ENCODE assay signal across 1 cellular context in genomic region chr15:31435256-31435781, GRCh38.
TF ChIP-seq lines count a peak whose summit lies in the region.

No MANE protein-coding gene starts in this region.

TF ChIP-seq in GM12878, 131 proteins besides CTCF, POLR2A, EP300 and RAD21 (continued from another document and continues in another):
- TF ChIP-seq USF2 (IDR thresholded peaks at IDR 0.05; ENCODE audit: borderline replicate concordance, low read depth, low read length), result no peak
- TF ChIP-seq ZSCAN29 (IDR thresholded peaks at IDR 0.05), result no peak
- peak in 1 of 2 experiments; percentile 57; a peak in 2 of 3 replicates for TF ChIP-seq EGR1 (IDR thresholded peaks at IDR 0.05; ENCODE audit: borderline replicate concordance in 1 of 2, low read depth in 2 of 2, low read length in 2 of 2)
- peak; percentile 76; the same call in 2 of the 3 replicates for TF ChIP-seq POU2F2 (IDR thresholded peaks at IDR 0.05; ENCODE audit: borderline replicate concordance, low read depth, low read length)
- TF ChIP-seq BACH1 (IDR thresholded peaks at IDR 0.05; ENCODE audit: borderline replicate concordance), result no peak
- TF ChIP-seq CEBPB (IDR thresholded peaks at IDR 0.05; ENCODE audit: borderline replicate concordance in 1 of 2, low read depth in 2 of 2, low read length in 2 of 2), result peak in 1 of 2 experiments; percentile 81; a peak in 2 of 4 replicates
- 0 out of 2 replicates have a peak, but pooled peaks have one; percentile 36 for TF ChIP-seq MEF2A (IDR thresholded peaks at IDR 0.05; ENCODE audit: insufficient read depth, low read depth, low read length)
- no peak for TF ChIP-seq BCL3 (IDR thresholded peaks at IDR 0.05; ENCODE audit: borderline replicate concordance, insufficient read depth, low read depth, low read length, poor library complexity, severe bottlenecking)
- peak; percentile 94 for TF ChIP-seq ESRRA (IDR thresholded peaks at IDR 0.05; ENCODE audit: low read length)
- TF ChIP-seq KLF5 (IDR thresholded peaks at IDR 0.05; ENCODE audit: partially characterized antibody), result no peak
- 0 out of 2 replicates have a peak, but pooled peaks have one; percentile 31 for TF ChIP-seq ZBED1 (IDR thresholded peaks at IDR 0.05; ENCODE audit: borderline replicate concordance)
- no peak for TF ChIP-seq ZBTB11 (CRISPR knock-in tag; IDR thresholded peaks at IDR 0.05)
- no peak for TF ChIP-seq ZNF274 (IDR thresholded peaks at IDR 0.05; ENCODE audit: insufficient read depth, insufficient read length)
- TF ChIP-seq SUZ12 (IDR thresholded peaks at IDR 0.05; ENCODE audit: unreplicated experiment), result no peak
- TF ChIP-seq MTA2 (IDR thresholded peaks at IDR 0.05; ENCODE audit: low read depth), result peak; percentile 54; the same call in 1 of the 2 replicates
- no peak for TF ChIP-seq MYB (IDR thresholded peaks at IDR 0.05; ENCODE audit: borderline replicate concordance, low read depth, low read length)
- peak; percentile 62 for TF ChIP-seq MEF2B (IDR thresholded peaks at IDR 0.05; ENCODE audit: partially characterized antibody, poor library complexity, severe bottlenecking)
- 0 out of 2 replicates have a peak, but pooled peaks have one; percentile 3 for TF ChIP-seq ZNF384 (IDR thresholded peaks at IDR 0.05; ENCODE audit: borderline replicate concordance, low read depth, low read length)
- no peak for TF ChIP-seq CHD2 (IDR thresholded peaks at IDR 0.05; ENCODE audit: borderline replicate concordance, low read depth, low read length)
- no peak for TF ChIP-seq CHD4 (IDR thresholded peaks at IDR 0.05)
- no peak for TF ChIP-seq ZNF687 (IDR thresholded peaks at IDR 0.05)
- no peak for TF ChIP-seq TCF7 (IDR thresholded peaks at IDR 0.05; ENCODE audit: borderline replicate concordance)
- no peak for TF ChIP-seq POLR2AphosphoS2 (IDR thresholded peaks at IDR 0.05; ENCODE audit: low read depth, low read length)
- TF ChIP-seq IRF4 (IDR thresholded peaks at IDR 0.05; ENCODE audit: low read depth, low read length), result peak; percentile 67; the same call in 1 of the 2 replicates
- TF ChIP-seq HDAC2 (IDR thresholded peaks at IDR 0.05), result no peak
- TF ChIP-seq BHLHE40 (IDR thresholded peaks at IDR 0.05; ENCODE audit: borderline replicate concordance in 1 of 2, low read depth in 2 of 2, low read length in 1 of 2), result peak; percentile 24 to 43; a peak in 3 of 4 replicates
- 0 out of 2 replicates have a peak, but pooled peaks have one; percentile 56 for TF ChIP-seq GATAD2B (conservative IDR thresholded peaks at IDR 0.05; ENCODE audit: low read depth)
- peak; percentile 83; the same call in 1 of the 2 replicates for TF ChIP-seq SMARCA5 (IDR thresholded peaks at IDR 0.05)
- no peak for TF ChIP-seq NKRF (conservative IDR thresholded peaks at IDR 0.05)
- TF ChIP-seq SMAD1 (IDR thresholded peaks at IDR 0.05; ENCODE audit: low read depth, partially characterized antibody), result no peak
- TF ChIP-seq IKZF2 (IDR thresholded peaks at IDR 0.05), result peak in 1 of 2 experiments; percentile 35
- TF ChIP-seq CREB1 (IDR thresholded peaks at IDR 0.05; ENCODE audit: low read depth), result 0 out of 2 replicates have a peak, but pooled peaks have one; percentile 44
- no peak for TF ChIP-seq SUPT20H (IDR thresholded peaks at IDR 0.05; ENCODE audit: borderline replicate concordance, control insufficient read depth, low read depth, low read length)
- no peak for TF ChIP-seq NFXL1 (IDR thresholded peaks at IDR 0.05; ENCODE audit: borderline replicate concordance)
- TF ChIP-seq ZBTB33 (IDR thresholded peaks at IDR 0.05), result no peak
- TF ChIP-seq ELK1 (IDR thresholded peaks at IDR 0.05; ENCODE audit: low read depth, low read length), result no peak
- peak; percentile 55 for TF ChIP-seq PKNOX1 (IDR thresholded peaks at IDR 0.05)
- TF ChIP-seq SRF (IDR thresholded peaks at IDR 0.05; ENCODE audit: low read depth in 2 of 2, low read length in 2 of 2), result no peak
- peak; percentile 51; the same call in 1 of the 2 replicates for TF ChIP-seq TBL1XR1 (IDR thresholded peaks at IDR 0.05; ENCODE audit: low read depth, low read length)
- TF ChIP-seq IKZF1 (conservative IDR thresholded peaks at IDR 0.05), result peak; percentile 71
- TF ChIP-seq SP1 (IDR thresholded peaks at IDR 0.05; ENCODE audit: low read depth, low read length), result no peak
